1 cellular context compared by ENCODE assay signal in the genomic region with DNA sequence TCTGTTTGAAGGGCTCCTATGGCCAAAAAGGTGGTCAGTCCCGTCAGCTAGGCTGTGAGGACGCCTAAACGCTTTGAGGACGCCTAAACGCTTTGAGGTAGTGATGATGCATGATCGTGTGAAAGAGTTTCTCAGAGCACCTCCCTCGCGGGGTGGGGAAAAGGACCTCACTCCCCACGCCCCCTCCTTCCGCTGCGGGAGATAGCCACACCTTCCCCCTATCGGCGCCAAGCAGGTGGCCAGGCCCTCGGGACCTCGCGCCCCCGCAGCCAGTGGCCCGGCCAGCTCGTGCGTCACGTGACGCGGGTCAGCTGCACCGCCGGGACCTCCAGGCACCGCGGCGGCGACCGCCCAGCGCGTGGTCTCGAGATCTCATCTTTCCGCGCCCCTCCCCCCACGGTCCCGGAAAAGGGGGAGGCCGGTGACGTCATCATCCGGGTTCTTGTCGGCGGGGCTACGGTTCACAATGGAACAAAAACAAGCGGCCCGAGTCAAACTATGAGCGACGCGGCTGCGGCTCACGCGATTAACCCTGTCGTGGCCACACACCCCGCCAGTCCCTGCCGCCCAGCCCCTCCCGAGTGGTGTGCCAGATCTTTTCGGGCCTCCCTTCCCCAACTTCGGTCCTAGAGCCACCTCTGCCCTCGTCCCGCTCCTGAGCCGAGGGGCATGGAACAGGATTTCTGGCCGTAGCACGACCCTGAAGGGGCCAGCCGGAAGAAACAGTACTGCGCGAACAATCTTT.
TF ChIP-seq lines count a peak whose summit lies in the region.

No MANE protein-coding gene starts in this region.

TF ChIP-seq in HepG2, 621 proteins besides CTCF, POLR2A, EP300 and RAD21 (continued from another document and continues in another):
- TF ChIP-seq ZNF766 (CRISPR knock-in tag; IDR thresholded peaks at IDR 0.05; ENCODE audit: borderline replicate concordance) (no peak), ZNF501 (CRISPR knock-in tag; IDR thresholded peaks at IDR 0.05) (peak; percentile 68; the same call in 1 of the 2 replicates), PHF5A (CRISPR knock-in tag; IDR thresholded peaks at IDR 0.05; ENCODE audit: low read depth, unreplicated experiment) (no peak), MIER2 (CRISPR knock-in tag; IDR thresholded peaks at IDR 0.05) (no peak), GABPA (IDR thresholded peaks at IDR 0.05; ENCODE audit: low read depth, low read length) (no peak; the same call in 1 of the 2 replicates), GABPA (CRISPR knock-in tag; IDR thresholded peaks at IDR 0.05; ENCODE audit: low read depth) (peak; percentile 64; the same call in 1 of the 2 replicates), PCBP1 (IDR thresholded peaks at IDR 0.05; ENCODE audit: borderline replicate concordance, low read depth, low read length) (0 out of 2 replicates have a peak, but pooled peaks have one; percentile 14), ZNF335 (CRISPR knock-in tag; IDR thresholded peaks at IDR 0.05) (no peak), HOXA9 (CRISPR knock-in tag; IDR thresholded peaks at IDR 0.05; ENCODE audit: borderline replicate concordance) (no peak), NCOA2 (CRISPR knock-in tag; IDR thresholded peaks at IDR 0.05) (peak; percentile 19; the same call in 1 of the 2 replicates), ZNF234 (CRISPR knock-in tag; conservative IDR thresholded peaks at IDR 0.05) (no peak), RELA (CRISPR knock-in tag; IDR thresholded peaks at IDR 0.05) (0 out of 2 replicates have a peak, but pooled peaks have one; percentile 14), SOX6 (IDR thresholded peaks at IDR 0.05) (no peak), SOX6 (CRISPR knock-in tag; IDR thresholded peaks at IDR 0.05) (peak; percentile 90), ZNF782 (CRISPR knock-in tag; IDR thresholded peaks at IDR 0.05; ENCODE audit: borderline replicate concordance) (no peak), ZNF530 (CRISPR knock-in tag; IDR thresholded peaks at IDR 0.05; ENCODE audit: low read depth) (no peak), ZNF724P (CRISPR knock-in tag; IDR thresholded peaks at IDR 0.05; ENCODE audit: borderline replicate concordance) (no peak), ZNF17 (CRISPR knock-in tag; IDR thresholded peaks at IDR 0.05) (no peak), AGO2 (optimal IDR thresholded peaks at IDR 0.05; ENCODE audit: low read depth, low read length) (peak; percentile 32), ZNF432 (CRISPR knock-in tag; IDR thresholded peaks at IDR 0.05; ENCODE audit: borderline replicate concordance) (no peak), HNRNPLL (IDR thresholded peaks at IDR 0.05; ENCODE audit: low read depth, low read length, poor library complexity, severe bottlenecking) (no peak), KDM2A (CRISPR knock-in tag; IDR thresholded peaks at IDR 0.05; ENCODE audit: borderline replicate concordance, low read depth) (peak; percentile 79), HOXD1 (CRISPR knock-in tag; IDR thresholded peaks at IDR 0.05) (peak; percentile 74; the same call in 1 of the 2 replicates), MLLT10 (CRISPR knock-in tag; IDR thresholded peaks at IDR 0.05) (no peak), FOXK2 (IDR thresholded peaks at IDR 0.05) (no peak), RFXAP (CRISPR knock-in tag; IDR thresholded peaks at IDR 0.05; ENCODE audit: borderline replicate concordance) (peak; percentile 84), ZFP36L1 (CRISPR knock-in tag; IDR thresholded peaks at IDR 0.05) (peak; percentile 71; the same call in 1 of the 2 replicates), ZNF709 (CRISPR knock-in tag; IDR thresholded peaks at IDR 0.05) (no peak; the same call in 1 of the 2 replicates), HDAC1 (CRISPR knock-in tag; IDR thresholded peaks at IDR 0.05) (peak; percentile 80), ZMYM3 (CRISPR knock-in tag; IDR thresholded peaks at IDR 0.05) (0 out of 2 replicates have a peak, but pooled peaks have one; percentile 14), ZKSCAN5 (CRISPR knock-in tag; IDR thresholded peaks at IDR 0.05) (no peak), NFRKB (IDR thresholded peaks at IDR 0.05) (no peak), ZNF773 (CRISPR knock-in tag; IDR thresholded peaks at IDR 0.05; ENCODE audit: borderline replicate concordance) (no peak), NRL (CRISPR knock-in tag; IDR thresholded peaks at IDR 0.05; ENCODE audit: borderline replicate concordance) (no peak), KLF11 (CRISPR knock-in tag; IDR thresholded peaks at IDR 0.05) (0 out of 2 replicates have a peak, but pooled peaks have one; percentile 43), NFIC (IDR thresholded peaks at IDR 0.05; ENCODE audit: low read length) (no peak), IRX3 (CRISPR knock-in tag; IDR thresholded peaks at IDR 0.05; ENCODE audit: borderline replicate concordance, low read depth) (no peak)
- TF ChIP-seq, protein P1, sequence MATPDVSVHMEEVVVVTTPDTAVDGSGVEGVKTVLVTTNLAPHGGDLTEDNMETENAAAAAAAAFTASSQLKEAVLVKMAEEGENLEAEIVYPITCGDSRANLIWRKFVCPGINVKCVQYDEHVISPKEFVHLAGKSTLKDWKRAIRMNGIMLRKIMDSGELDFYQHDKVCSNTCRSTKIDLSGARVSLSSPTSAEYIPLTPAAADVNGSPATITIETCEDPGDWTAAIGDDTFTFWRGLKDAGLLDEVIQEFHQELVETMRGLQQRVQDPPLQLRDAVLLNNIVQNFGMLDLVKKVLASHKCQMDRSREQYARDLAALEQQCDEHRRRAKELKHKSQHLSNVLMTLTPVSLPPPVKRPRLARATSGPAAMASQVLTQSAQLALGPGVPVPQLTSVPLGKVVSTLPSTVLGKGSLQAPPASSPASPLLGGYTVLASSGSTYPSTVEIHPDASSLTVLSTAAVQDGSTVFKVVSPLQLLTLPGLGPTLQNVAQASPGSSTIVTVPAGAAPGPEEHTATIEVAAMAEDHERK (CRISPR knock-in tag; IDR thresholded peaks at IDR 0.05; ENCODE audit: low read depth) = no peak
- TF ChIP-seq, protein P2, sequence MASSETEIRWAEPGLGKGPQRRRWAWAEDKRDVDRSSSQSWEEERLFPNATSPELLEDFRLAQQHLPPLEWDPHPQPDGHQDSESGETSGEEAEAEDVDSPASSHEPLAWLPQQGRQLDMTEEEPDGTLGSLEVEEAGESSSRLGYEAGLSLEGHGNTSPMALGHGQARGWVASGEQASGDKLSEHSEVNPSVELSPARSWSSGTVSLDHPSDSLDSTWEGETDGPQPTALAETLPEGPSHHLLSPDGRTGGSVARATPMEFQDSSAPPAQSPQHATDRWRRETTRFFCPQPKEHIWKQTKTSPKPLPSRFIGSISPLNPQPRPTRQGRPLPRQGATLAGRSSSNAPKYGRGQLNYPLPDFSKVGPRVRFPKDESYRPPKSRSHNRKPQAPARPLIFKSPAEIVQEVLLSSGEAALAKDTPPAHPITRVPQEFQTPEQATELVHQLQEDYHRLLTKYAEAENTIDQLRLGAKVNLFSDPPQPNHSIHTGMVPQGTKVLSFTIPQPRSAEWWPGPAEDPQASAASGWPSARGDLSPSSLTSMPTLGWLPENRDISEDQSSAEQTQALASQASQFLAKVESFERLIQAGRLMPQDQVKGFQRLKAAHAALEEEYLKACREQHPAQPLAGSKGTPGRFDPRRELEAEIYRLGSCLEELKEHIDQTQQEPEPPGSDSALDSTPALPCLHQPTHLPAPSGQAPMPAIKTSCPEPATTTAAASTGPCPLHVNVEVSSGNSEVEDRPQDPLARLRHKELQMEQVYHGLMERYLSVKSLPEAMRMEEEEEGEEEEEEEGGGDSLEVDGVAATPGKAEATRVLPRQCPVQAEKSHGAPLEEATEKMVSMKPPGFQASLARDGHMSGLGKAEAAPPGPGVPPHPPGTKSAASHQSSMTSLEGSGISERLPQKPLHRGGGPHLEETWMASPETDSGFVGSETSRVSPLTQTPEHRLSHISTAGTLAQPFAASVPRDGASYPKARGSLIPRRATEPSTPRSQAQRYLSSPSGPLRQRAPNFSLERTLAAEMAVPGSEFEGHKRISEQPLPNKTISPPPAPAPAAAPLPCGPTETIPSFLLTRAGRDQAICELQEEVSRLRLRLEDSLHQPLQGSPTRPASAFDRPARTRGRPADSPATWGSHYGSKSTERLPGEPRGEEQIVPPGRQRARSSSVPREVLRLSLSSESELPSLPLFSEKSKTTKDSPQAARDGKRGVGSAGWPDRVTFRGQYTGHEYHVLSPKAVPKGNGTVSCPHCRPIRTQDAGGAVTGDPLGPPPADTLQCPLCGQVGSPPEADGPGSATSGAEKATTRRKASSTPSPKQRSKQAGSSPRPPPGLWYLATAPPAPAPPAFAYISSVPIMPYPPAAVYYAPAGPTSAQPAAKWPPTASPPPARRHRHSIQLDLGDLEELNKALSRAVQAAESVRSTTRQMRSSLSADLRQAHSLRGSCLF (CRISPR knock-in tag; IDR thresholded peaks at IDR 0.05; ENCODE audit: borderline replicate concordance) = no peak
- TF ChIP-seq, protein P3, sequence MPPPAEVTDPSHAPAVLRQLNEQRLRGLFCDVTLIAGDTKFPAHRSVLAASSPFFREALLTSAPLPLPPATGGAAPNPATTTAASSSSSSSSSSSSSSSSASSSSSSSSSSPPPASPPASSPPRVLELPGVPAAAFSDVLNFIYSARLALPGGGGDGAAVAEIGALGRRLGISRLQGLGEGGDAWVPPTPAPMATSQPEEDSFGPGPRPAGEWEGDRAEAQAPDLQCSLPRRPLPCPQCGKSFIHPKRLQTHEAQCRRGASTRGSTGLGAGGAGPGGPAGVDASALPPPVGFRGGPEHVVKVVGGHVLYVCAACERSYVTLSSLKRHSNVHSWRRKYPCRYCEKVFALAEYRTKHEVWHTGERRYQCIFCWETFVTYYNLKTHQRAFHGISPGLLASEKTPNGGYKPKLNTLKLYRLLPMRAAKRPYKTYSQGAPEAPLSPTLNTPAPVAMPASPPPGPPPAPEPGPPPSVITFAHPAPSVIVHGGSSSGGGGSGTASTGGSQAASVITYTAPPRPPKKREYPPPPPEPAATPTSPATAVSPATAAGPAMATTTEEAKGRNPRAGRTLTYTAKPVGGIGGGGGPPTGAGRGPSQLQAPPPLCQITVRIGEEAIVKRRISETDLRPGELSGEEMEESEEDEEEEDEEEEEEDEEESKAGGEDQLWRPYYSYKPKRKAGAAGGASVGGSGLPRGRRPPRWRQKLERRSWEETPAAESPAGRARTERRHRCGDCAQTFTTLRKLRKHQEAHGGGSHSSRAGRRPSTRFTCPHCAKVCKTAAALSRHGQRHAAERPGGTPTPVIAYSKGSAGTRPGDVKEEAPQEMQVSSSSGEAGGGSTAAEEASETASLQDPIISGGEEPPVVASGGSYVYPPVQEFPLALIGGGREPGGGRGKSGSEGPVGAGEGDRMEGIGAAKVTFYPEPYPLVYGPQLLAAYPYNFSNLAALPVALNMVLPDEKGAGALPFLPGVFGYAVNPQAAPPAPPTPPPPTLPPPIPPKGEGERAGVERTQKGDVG (CRISPR knock-in tag; IDR thresholded peaks at IDR 0.05; ENCODE audit: borderline replicate concordance) = peak; percentile 60; the same call in 1 of the 2 replicates
- TF ChIP-seq, protein P4, sequence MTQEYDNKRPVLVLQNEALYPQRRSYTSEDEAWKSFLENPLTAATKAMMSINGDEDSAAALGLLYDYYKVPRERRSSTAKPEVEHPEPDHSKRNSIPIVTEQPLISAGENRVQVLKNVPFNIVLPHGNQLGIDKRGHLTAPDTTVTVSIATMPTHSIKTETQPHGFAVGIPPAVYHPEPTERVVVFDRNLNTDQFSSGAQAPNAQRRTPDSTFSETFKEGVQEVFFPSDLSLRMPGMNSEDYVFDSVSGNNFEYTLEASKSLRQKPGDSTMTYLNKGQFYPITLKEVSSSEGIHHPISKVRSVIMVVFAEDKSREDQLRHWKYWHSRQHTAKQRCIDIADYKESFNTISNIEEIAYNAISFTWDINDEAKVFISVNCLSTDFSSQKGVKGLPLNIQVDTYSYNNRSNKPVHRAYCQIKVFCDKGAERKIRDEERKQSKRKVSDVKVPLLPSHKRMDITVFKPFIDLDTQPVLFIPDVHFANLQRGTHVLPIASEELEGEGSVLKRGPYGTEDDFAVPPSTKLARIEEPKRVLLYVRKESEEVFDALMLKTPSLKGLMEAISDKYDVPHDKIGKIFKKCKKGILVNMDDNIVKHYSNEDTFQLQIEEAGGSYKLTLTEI (CRISPR knock-in tag; conservative IDR thresholded peaks at IDR 0.05) = no peak
- TF ChIP-seq, protein P5, sequence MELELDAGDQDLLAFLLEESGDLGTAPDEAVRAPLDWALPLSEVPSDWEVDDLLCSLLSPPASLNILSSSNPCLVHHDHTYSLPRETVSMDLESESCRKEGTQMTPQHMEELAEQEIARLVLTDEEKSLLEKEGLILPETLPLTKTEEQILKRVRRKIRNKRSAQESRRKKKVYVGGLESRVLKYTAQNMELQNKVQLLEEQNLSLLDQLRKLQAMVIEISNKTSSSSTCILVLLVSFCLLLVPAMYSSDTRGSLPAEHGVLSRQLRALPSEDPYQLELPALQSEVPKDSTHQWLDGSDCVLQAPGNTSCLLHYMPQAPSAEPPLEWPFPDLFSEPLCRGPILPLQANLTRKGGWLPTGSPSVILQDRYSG (CRISPR knock-in tag; IDR thresholded peaks at IDR 0.05) = no peak
- TF ChIP-seq, protein P6, sequence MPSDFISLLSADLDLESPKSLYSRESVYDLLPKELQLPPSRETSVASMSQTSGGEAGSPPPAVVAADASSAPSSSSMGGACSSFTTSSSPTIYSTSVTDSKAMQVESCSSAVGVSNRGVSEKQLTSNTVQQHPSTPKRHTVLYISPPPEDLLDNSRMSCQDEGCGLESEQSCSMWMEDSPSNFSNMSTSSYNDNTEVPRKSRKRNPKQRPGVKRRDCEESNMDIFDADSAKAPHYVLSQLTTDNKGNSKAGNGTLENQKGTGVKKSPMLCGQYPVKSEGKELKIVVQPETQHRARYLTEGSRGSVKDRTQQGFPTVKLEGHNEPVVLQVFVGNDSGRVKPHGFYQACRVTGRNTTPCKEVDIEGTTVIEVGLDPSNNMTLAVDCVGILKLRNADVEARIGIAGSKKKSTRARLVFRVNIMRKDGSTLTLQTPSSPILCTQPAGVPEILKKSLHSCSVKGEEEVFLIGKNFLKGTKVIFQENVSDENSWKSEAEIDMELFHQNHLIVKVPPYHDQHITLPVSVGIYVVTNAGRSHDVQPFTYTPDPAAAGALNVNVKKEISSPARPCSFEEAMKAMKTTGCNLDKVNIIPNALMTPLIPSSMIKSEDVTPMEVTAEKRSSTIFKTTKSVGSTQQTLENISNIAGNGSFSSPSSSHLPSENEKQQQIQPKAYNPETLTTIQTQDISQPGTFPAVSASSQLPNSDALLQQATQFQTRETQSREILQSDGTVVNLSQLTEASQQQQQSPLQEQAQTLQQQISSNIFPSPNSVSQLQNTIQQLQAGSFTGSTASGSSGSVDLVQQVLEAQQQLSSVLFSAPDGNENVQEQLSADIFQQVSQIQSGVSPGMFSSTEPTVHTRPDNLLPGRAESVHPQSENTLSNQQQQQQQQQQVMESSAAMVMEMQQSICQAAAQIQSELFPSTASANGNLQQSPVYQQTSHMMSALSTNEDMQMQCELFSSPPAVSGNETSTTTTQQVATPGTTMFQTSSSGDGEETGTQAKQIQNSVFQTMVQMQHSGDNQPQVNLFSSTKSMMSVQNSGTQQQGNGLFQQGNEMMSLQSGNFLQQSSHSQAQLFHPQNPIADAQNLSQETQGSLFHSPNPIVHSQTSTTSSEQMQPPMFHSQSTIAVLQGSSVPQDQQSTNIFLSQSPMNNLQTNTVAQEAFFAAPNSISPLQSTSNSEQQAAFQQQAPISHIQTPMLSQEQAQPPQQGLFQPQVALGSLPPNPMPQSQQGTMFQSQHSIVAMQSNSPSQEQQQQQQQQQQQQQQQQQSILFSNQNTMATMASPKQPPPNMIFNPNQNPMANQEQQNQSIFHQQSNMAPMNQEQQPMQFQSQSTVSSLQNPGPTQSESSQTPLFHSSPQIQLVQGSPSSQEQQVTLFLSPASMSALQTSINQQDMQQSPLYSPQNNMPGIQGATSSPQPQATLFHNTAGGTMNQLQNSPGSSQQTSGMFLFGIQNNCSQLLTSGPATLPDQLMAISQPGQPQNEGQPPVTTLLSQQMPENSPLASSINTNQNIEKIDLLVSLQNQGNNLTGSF (CRISPR knock-in tag; IDR thresholded peaks at IDR 0.05) = no peak
